In genomic region chr9:137163101-137163661, GRCh38 we compare ENCODE assay signal across 10 cellular contexts. TPM values are rescaled to one million over a fixed set of nuclear protein-coding genes. Genes with fewer than 3 reads are reported as not detected.
DNase-seq lines count a peak whose midpoint lies in the region; ATAC-seq and TF ChIP-seq lines count a peak whose summit lies in the region.
"Had no signal": no experiment of that assay in that cellular context is flagged by ENCODE, and none has a peak within 500 bp of the region (broad histone marks: within the 10 kb centered on the region; RNA-seq: fewer than 3 reads in every experiment).

No MANE protein-coding gene starts in this region.

- H4K20me1 ChIP-seq in neural progenitor cell (ENCODE audit: low read depth) = peaks cover 61% of the 10 kb centered on the region

- no peak for TF ChIP-seq CTCF in CD14-positive monocyte (IDR thresholded peaks at IDR 0.05)
- no peak for TF ChIP-seq CTCF in fibroblast of mammary gland (conservative IDR thresholded peaks at IDR 0.05; ENCODE audit: control insufficient read depth, insufficient read depth, low read depth, low read length)
- TF ChIP-seq CTCF in neural progenitor cell (IDR thresholded peaks at IDR 0.05) = no peak

- H3K9me3 ChIP-seq in neural progenitor cell (ENCODE audit: low read depth) = no peaks in the 10 kb centered on the region

- H3K4me1 Mint-ChIP-seq in CD14-positive monocyte = peaks cover 6% of the 10 kb centered on the region
- H3K4me1 Mint-ChIP-seq in neural progenitor cell = peaks cover 6% of the 10 kb centered on the region

- no peaks in the 10 kb centered on the region for H3K36me3 ChIP-seq in neural progenitor cell

- H3K4me3 Mint-ChIP-seq in CD14-positive monocyte = peak overlapping the region; percentile 48 to 84
- peak overlapping the region; percentile 77 for H3K4me3 Mint-ChIP-seq in neural progenitor cell
- H3K4me3 Mint-ChIP-seq: activated B cell treated with CpG ODN at 0.5 μM for 24 hours had no signal

- no peaks in the 10 kb centered on the region for H3K36me3 Mint-ChIP-seq in CD14-positive monocyte
- H3K36me3 Mint-ChIP-seq in neural progenitor cell = peaks cover 1% of the 10 kb centered on the region

- H2AFZ ChIP-seq in neural progenitor cell (replicated peaks) = no peak overlapping the region

- H3K27me3 ChIP-seq in neural progenitor cell = peaks cover 100% of the 10 kb centered on the region

- ATAC-seq in GM19467 (IDR thresholded peaks at IDR 0.05; ENCODE audit: unreplicated experiment) = no peak

- H3F3A ChIP-seq in neural progenitor cell (ENCODE audit: low read depth) = peaks cover 4% of the 10 kb centered on the region

- peaks cover 0 to 20% (median 5%) of the 10 kb centered on the region in 7 donors for H3K9me3 Mint-ChIP-seq in CD14-positive monocyte
- no peaks in the 10 kb centered on the region for H3K9me3 Mint-ChIP-seq in neural progenitor cell
- H3K9me3 Mint-ChIP-seq: activated B cell treated with CpG ODN at 0.5 μM for 24 hours had no signal

- H3K4me3 ChIP-seq in fibroblast of mammary gland (ENCODE audit: control insufficient read depth, low read depth, low read length) = no peak overlapping the region
- H3K4me3 ChIP-seq in neural progenitor cell = peak overlapping the region; percentile 32
- H3K4me3 ChIP-seq: lung had no signal

- DNase-seq in CD14-positive monocyte (ENCODE audit: low spot score) = no peak
- DNase-seq in RPMI7951 (ENCODE audit: low read depth) = peak; percentile 31
- DNase-seq in fibroblast of mammary gland (ENCODE audit: low read depth) = peak; percentile 12
- DNase-seq in neural progenitor cell (ENCODE audit: low spot score) = peak; percentile 56
- no peak for DNase-seq in amniotic stem cell (lab: John Stamatoyannopoulos, UW)
- DNase-seq in ureter (ENCODE audit: low spot score) = no peak
- no peak for DNase-seq in stimulated activated CD4-positive, alpha-beta T cell treated with anti-CD3 and anti-CD28 coated beads, Interleukin-12 subunit alpha, Interleukin-12 subunit beta, amount 100 ng/mL, for 4 hours
- DNase-seq: activated B cell treated with CpG ODN at 0.5 μM for 24 hours had no signal

- peak overlapping the region; percentile 71 for H3K4me2 ChIP-seq in neural progenitor cell

- H3K79me2 ChIP-seq in neural progenitor cell (ENCODE audit: low read depth) = no peaks in the 10 kb centered on the region

- intact Hi-C loops in CD14-positive monocyte (cut with micrococcal nuclease) = no loop called here

- peaks cover 66 to 97% (median 87%) of the 10 kb centered on the region in 3 donors for H3K27me3 Mint-ChIP-seq in CD14-positive monocyte (ENCODE audit: low read depth in 3 of 3)
- H3K27me3 Mint-ChIP-seq in neural progenitor cell (ENCODE audit: insufficient read depth, low read depth) = peaks cover 63% of the 10 kb centered on the region

- H3K9ac ChIP-seq in neural progenitor cell = no peak overlapping the region

- H3K27ac Mint-ChIP-seq in CD14-positive monocyte (no peak overlapping the region), neural progenitor cell (no peak overlapping the region)
- H3K27ac Mint-ChIP-seq: activated B cell treated with CpG ODN at 0.5 μM for 24 hours had no signal

- H3K27ac ChIP-seq in neural progenitor cell = no peak overlapping the region

- H3K4me1 ChIP-seq in neural progenitor cell = peaks cover 12% of the 10 kb centered on the region

RNA-seq across cellular contexts. Expression of gene LRRC26, which starts 6.7 kb away (rescaled TPM):
- polyA plus RNA-seq in CD14-positive monocyte = not detected
- not detected in 2 replicates for total RNA-seq in RPMI7951 (2014; rRNA removed; shearing (Covaris generic))
- total RNA-seq in neural progenitor cell (ENCODE audit: low replicate concordance) = 0.59 TPM in 1 of 2 replicates, not detected in the other
- not detected for total RNA-seq in ureter

RNA-seq across cellular contexts. Expression of gene TMEM210, which starts 8.7 kb away (rescaled TPM):
- not detected for polyA plus RNA-seq in CD14-positive monocyte
- total RNA-seq in RPMI7951 (2014; rRNA removed; shearing (Covaris generic)) = not detected in 2 replicates
- total RNA-seq in neural progenitor cell (ENCODE audit: low replicate concordance) (not detected in 2 replicates), ureter (not detected)
- total RNA-seq: activated B cell treated with CpG ODN at 0.5 μM for 24 hours, lung had no signal
- polyA plus RNA-seq: lung had no signal

RNA-seq across cellular contexts. Expression of gene GRIN1, which starts 24.2 kb away (rescaled TPM):
- not detected for polyA plus RNA-seq in CD14-positive monocyte
- 0.20 TPM in 1 of 2 replicates, not detected in the other for total RNA-seq in RPMI7951 (2014; rRNA removed; shearing (Covaris generic))
- total RNA-seq in neural progenitor cell (ENCODE audit: low replicate concordance) (0.03 TPM in 1 of 2 replicates, not detected in the other), ureter (0.21 TPM)

RNA-seq across cellular contexts. Expression of gene ANAPC2, which starts 25.2 kb away (rescaled TPM):
- 1 to 10 TPM; 1.9 to 2.0 TPM for polyA plus RNA-seq in CD14-positive monocyte
- 8.1 and 9.8 TPM in 2 replicates for total RNA-seq in RPMI7951 (2014; rRNA removed; shearing (Covaris generic))
- total RNA-seq in neural progenitor cell (ENCODE audit: low replicate concordance) (18.9 and 30.9 TPM in 2 replicates), ureter (74.5 TPM)

RNA-seq across cellular contexts. Expression of gene SSNA1, which starts 25.3 kb away (rescaled TPM):
- polyA plus RNA-seq in CD14-positive monocyte = 100 to 1,000 TPM in 1 of 2 donors, 10 to 100 TPM in 1; 98.3 to 118 TPM
- total RNA-seq in RPMI7951 (2014; rRNA removed; shearing (Covaris generic)) = 72.8 and 99.2 TPM in 2 replicates
- total RNA-seq in neural progenitor cell (ENCODE audit: low replicate concordance) = 27.9 and 69.8 TPM in 2 replicates
- total RNA-seq in ureter = 58.3 TPM

Comparison
In these comparisons a context has a peak if more than half of its experiments do, and no peak if none do; other contexts are left out.
1. DNase-seq: peak in RPMI7951 (single experiment), fibroblast of mammary gland (single experiment) and neural progenitor cell (single experiment); none in CD14-positive monocyte (single experiment), amniotic stem cell (single experiment), ureter (single experiment) and stimulated activated CD4-positive, alpha-beta T cell treated with anti-CD3 and anti-CD28 coated beads, Interleukin-12 subunit alpha, Interleukin-12 subunit beta, amount 100 ng/mL, for 4 hours (single experiment).